8 cellular contexts compared by ENCODE assay signal in the genomic region with DNA sequence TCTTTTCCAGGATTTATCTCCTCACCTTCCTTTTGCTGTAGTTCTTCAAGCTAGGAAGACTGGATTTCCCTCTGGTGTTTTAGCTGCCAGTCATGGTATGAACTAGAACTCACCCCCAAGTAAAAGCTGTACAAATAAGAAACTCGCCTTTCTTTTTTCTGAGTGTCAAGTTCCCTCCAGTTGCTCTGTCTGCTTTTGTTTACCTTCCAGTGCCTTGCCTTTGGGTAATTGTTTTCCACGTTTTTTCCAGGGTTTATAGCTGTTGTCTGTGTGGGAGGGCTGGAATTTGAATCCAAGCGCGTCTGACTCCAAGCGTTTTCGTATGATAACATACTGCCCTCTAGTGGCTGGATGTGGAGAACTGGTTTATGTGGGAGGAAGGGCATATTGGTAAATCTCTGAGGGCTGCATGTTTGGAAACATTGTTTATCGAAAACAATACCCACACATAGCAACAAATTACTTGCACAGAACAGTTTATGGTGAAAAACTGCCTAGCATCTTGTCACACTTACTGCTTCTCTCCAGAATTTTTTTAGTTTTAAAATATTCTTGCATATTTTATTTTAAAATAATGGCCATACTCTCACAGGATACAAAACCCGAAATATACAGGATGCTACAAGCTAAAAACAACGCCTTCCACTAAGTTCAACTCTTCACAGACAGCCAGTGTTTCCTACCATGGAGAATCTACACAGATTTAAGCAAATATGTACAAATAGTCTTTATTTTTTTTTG. TPM values are rescaled to one million over a fixed set of nuclear protein-coding genes. Genes with fewer than 3 reads are reported as not detected.
DNase-seq lines count a peak whose midpoint lies in the region; ATAC-seq and TF ChIP-seq lines count a peak whose summit lies in the region.

No MANE protein-coding gene starts in this region.

- peak; percentile 90 for TF ChIP-seq RAD21 in neural cell (conservative IDR thresholded peaks at IDR 0.05)

- H4K20me1 ChIP-seq in DND-41 (ENCODE audit: insufficient read depth, low read length) (no peaks in the 10 kb centered on the region), neural cell (ENCODE audit: insufficient read depth) (no peaks in the 10 kb centered on the region)

- H3K9me3 Mint-ChIP-seq in activated T-cell treated with anti-CD3 and anti-CD28 coated beads, Interleukin-2, amount 50 U/mL, for 72 hours: no peaks in the 10 kb centered on the region

- H3K9me3 ChIP-seq in DND-41 (ENCODE audit: insufficient read depth, low read length, severe bottlenecking) (no peaks in the 10 kb centered on the region), neural cell (ENCODE audit: low read length) (no peaks in the 10 kb centered on the region)

- H3K27me3 Mint-ChIP-seq in activated T-cell treated with anti-CD3 and anti-CD28 coated beads, Interleukin-2, amount 50 U/mL, for 72 hours (ENCODE audit: low read depth): no peaks in the 10 kb centered on the region

- TF ChIP-seq CTCF in DND-41 (IDR thresholded peaks at IDR 0.05; ENCODE audit: borderline replicate concordance, extremely low read depth, low read length, poor library complexity, severe bottlenecking): peak; percentile 94
- TF ChIP-seq CTCF in fibroblast of pulmonary artery (IDR thresholded peaks at IDR 0.05; ENCODE audit: low read length, missing control alignments): peak; percentile 88
- TF ChIP-seq CTCF in neural cell (IDR thresholded peaks at IDR 0.05; ENCODE audit: poor library complexity, severe bottlenecking): peak; percentile 93

- peak overlapping the region; percentile 73 for H3K4me3 Mint-ChIP-seq in activated T-cell treated with anti-CD3 and anti-CD28 coated beads, Interleukin-2, amount 50 U/mL, for 72 hours

- H3K79me2 ChIP-seq in DND-41 (ENCODE audit: insufficient read depth, low read length) (no peaks in the 10 kb centered on the region), neural cell (replicated peaks; ENCODE audit: insufficient read depth, low read length) (no peaks in the 10 kb centered on the region)

- H3K27me3 ChIP-seq in DND-41 (ENCODE audit: insufficient read depth, low read length, poor library complexity) (no peaks in the 10 kb centered on the region), neural cell (ENCODE audit: insufficient read depth, low read depth, low read length) (no peaks in the 10 kb centered on the region)

- peaks cover 49% of the 10 kb centered on the region for H3K4me1 Mint-ChIP-seq in activated T-cell treated with anti-CD3 and anti-CD28 coated beads, Interleukin-2, amount 50 U/mL, for 72 hours (ENCODE audit: low read depth)

- in situ Hi-C loops in KBM-7 (cut with MboI; ENCODE audit: low pct_unique_long_range_greater_than_20kb, low sequenced_read_pairs): no loop called here

- no peaks in the 10 kb centered on the region for H3K9me2 ChIP-seq in neural cell (ENCODE audit: insufficient read depth, low read length)

- ATAC-seq in DND-41 (ENCODE audit: insufficient read depth, low read depth) (peak; percentile 88), GM21529 (IDR thresholded peaks at IDR 0.05; ENCODE audit: unreplicated experiment) (no peak), HG03280 (IDR thresholded peaks at IDR 0.05; ENCODE audit: unreplicated experiment) (no peak)
- peak; percentile 77 to 83 for ATAC-seq in activated T-cell treated with anti-CD3 and anti-CD28 coated beads, Interleukin-2, amount 50 U/mL, for 72 hours (replicated peaks in 1 of 2)

- no peak overlapping the region for H3K27ac ChIP-seq in DND-41 (ENCODE audit: low read length)
- H3K27ac ChIP-seq in neural cell (ENCODE audit: low read length): no peak overlapping the region

- H3K4me3 ChIP-seq in DND-41 (ENCODE audit: low read depth in 1 of 2, low read length in 2 of 2): no peak overlapping the region
- no peak overlapping the region for H3K4me3 ChIP-seq in fibroblast of pulmonary artery (replicated peaks; ENCODE audit: low read depth, low read length)
- H3K4me3 ChIP-seq in neural cell (ENCODE audit: low read length): no peak overlapping the region

- H2AFZ ChIP-seq in DND-41 (ENCODE audit: low read depth, low read length) (peak overlapping the region; percentile 60), neural cell (ENCODE audit: low read depth, low read length) (no peak overlapping the region)

- no peaks in the 10 kb centered on the region for H3F3A ChIP-seq in neural cell (ENCODE audit: insufficient read depth, low read length, poor library complexity, severe bottlenecking)

- no peak for TF ChIP-seq EP300 in neural cell (conservative IDR thresholded peaks at IDR 0.05; ENCODE audit: poor library complexity, severe bottlenecking)

- peaks cover 4% of the 10 kb centered on the region for H3K4me1 ChIP-seq in DND-41 (ENCODE audit: insufficient read depth, low read length)

- no peaks in the 10 kb centered on the region for H3K36me3 Mint-ChIP-seq in activated T-cell treated with anti-CD3 and anti-CD28 coated beads, Interleukin-2, amount 50 U/mL, for 72 hours (ENCODE audit: insufficient read depth in 2 of 2)

- no peak overlapping the region for H3K27ac Mint-ChIP-seq in activated T-cell treated with anti-CD3 and anti-CD28 coated beads, Interleukin-2, amount 50 U/mL, for 72 hours

- H3K36me3 ChIP-seq in DND-41 (ENCODE audit: insufficient read depth, low read length) (no peaks in the 10 kb centered on the region), neural cell (ENCODE audit: insufficient read depth, low read length) (no peaks in the 10 kb centered on the region)

- DNase-seq in DND-41 (peak; percentile 74), KBM-7 (peak; percentile 88), OCI-M1 (lab: John Stamatoyannopoulos, UW) (peak; percentile 91), fibroblast of pulmonary artery (ENCODE audit: low read depth) (peak; percentile 95)
- peak; percentile 69 to 73 for DNase-seq in activated T-cell treated with anti-CD3 and anti-CD28 coated beads, Interleukin-2, amount 50 U/mL, for 72 hours

- H3K9ac ChIP-seq in DND-41 (ENCODE audit: low read depth, low read length): no peak overlapping the region
- no peak overlapping the region for H3K9ac ChIP-seq in neural cell (ENCODE audit: low read length)

- H3K4me2 ChIP-seq in DND-41 (ENCODE audit: insufficient read depth, low read length) (peak overlapping the region; percentile 44), neural cell (ENCODE audit: low read length) (no peak overlapping the region)

TF ChIP-seq in neural cell, 6 proteins besides CTCF, POLR2A, EP300 and RAD21:
- TF ChIP-seq SMC3 (conservative IDR thresholded peaks at IDR 0.05; ENCODE audit: poor library complexity): peak; percentile 86
- TF ChIP-seq MXI1 (conservative IDR thresholded peaks at IDR 0.05; ENCODE audit: poor library complexity, severe bottlenecking): peak; percentile 84
- TF ChIP-seq EZH2 (IDR thresholded peaks at IDR 0.05; ENCODE audit: borderline replicate concordance, insufficient read depth, low read length, poor library complexity, severe bottlenecking): no peak
- no peak for TF ChIP-seq TAF1 (IDR thresholded peaks at IDR 0.05; ENCODE audit: low read depth)
- no peak for TF ChIP-seq POLR2AphosphoS5 (IDR thresholded peaks at IDR 0.05)
- TF ChIP-seq REST (IDR thresholded peaks at IDR 0.05; ENCODE audit: borderline replicate concordance): no peak

RNA-seq across cellular contexts. Expression of gene RCN3, which starts 19.2 kb away (rescaled TPM):
- 1 to 10 TPM; 3.2 to 4.3 TPM for total RNA-seq in activated T-cell treated with anti-CD3 and anti-CD28 coated beads, Interleukin-2, amount 50 U/mL, for 72 hours
- polyA plus RNA-seq in neural cell: not detected in 2 replicates
- polyA minus RNA-seq in neural cell: not detected in 2 replicates

RNA-seq across cellular contexts. Expression of gene NOSIP, which starts 33.4 kb away (rescaled TPM):
- 10 to 100 TPM; 66.0 to 72.7 TPM for total RNA-seq in activated T-cell treated with anti-CD3 and anti-CD28 coated beads, Interleukin-2, amount 50 U/mL, for 72 hours
- 129 and 153 TPM in 2 replicates for polyA plus RNA-seq in neural cell
- 60.0 and 71.6 TPM in 2 replicates for polyA minus RNA-seq in neural cell

RNA-seq across cellular contexts. Expression of gene PRRG2, which starts 34.1 kb away (rescaled TPM):
- 1 to 10 TPM in 1 of 2 donors, under 1 TPM in 1; 0.88 to 1.1 TPM for total RNA-seq in activated T-cell treated with anti-CD3 and anti-CD28 coated beads, Interleukin-2, amount 50 U/mL, for 72 hours
- not detected in 2 replicates for polyA plus RNA-seq in neural cell
- 0.69 and 2.2 TPM in 2 replicates for polyA minus RNA-seq in neural cell

RNA-seq across cellular contexts. Expression of gene FCGRT, which starts 34.5 kb away (rescaled TPM):
- 10 to 100 TPM; 21.2 to 24.1 TPM for total RNA-seq in activated T-cell treated with anti-CD3 and anti-CD28 coated beads, Interleukin-2, amount 50 U/mL, for 72 hours
- 1.7 TPM in 1 of 2 replicates, not detected in the other for polyA plus RNA-seq in neural cell
- not detected in 2 replicates for polyA minus RNA-seq in neural cell

RNA-seq across cellular contexts. Expression of gene PRR12, which starts 44.0 kb away (rescaled TPM):
- 10 to 100 TPM; 23.9 to 24.6 TPM for total RNA-seq in activated T-cell treated with anti-CD3 and anti-CD28 coated beads, Interleukin-2, amount 50 U/mL, for 72 hours
- 1.2 and 1.7 TPM in 2 replicates for polyA plus RNA-seq in neural cell
- 6.3 and 8.3 TPM in 2 replicates for polyA minus RNA-seq in neural cell

Comparison
In these comparisons a context has a peak if more than half of its experiments do, and no peak if none do; other contexts are left out.
1. ATAC-seq: peak in DND-41 (single experiment) and activated T-cell treated with anti-CD3 and anti-CD28 coated beads, Interleukin-2, amount 50 U/mL, for 72 hours (2 of 2); none in GM21529 (single experiment) and HG03280 (single experiment).
2. Peak in every context shown above with its lines, with median percentiles within 50 percentile points of each other: DNase-seq and CTCF ChIP-seq.